ENCODE assay signal across 21 cellular contexts in genomic region chr14:40494483-40494882, GRCh38.
"Had no signal": no experiment of that assay in that cellular context is flagged by ENCODE, and none has a peak within 500 bp of the region (broad histone marks: within the 10 kb centered on the region; RNA-seq: fewer than 3 reads in every experiment).

No MANE protein-coding gene starts in this region.

- ATAC-seq: activated CD4-positive, CD25-positive, alpha-beta regulatory T cell treated with anti-CD3 and anti-CD28 coated beads, Interleukin-2, amount 50 U/mL, for 24 hours; activated CD8-positive, alpha-beta memory T cell treated with anti-CD3 and anti-CD28 coated beads, Interleukin-2, amount 10 ng/mL, durations not matched to agents 7 days and 5 days; activated CD8-positive, alpha-beta T cell treated with anti-CD3 and anti-CD28 coated beads for 36 hours; activated naive CD4-positive, alpha-beta T cell treated with anti-CD3 and anti-CD28 coated beads, Interleukin-2, amount 50 U/mL, for 72 hours; effector memory CD8-positive, alpha-beta T cell; gastrocnemius medialis; left ventricle myocardium superior; natural killer cell; stimulated activated naive CD8-positive, alpha-beta T cell treated with anti-CD3 and anti-CD28 coated beads, Interleukin-15, Interleukin-2, amounts not matched to agents 100 U/mL and 50 U/mL, for 24 hours had no signal

- H3K27me3 Mint-ChIP-seq: activated CD4-positive, alpha-beta T cell treated with anti-CD3 and anti-CD28 coated beads, Interleukin-2, amount 10 ng/mL, durations not matched to agents 24 days and 14 days; activated CD8-positive, alpha-beta memory T cell treated with anti-CD3 and anti-CD28 coated beads, Interleukin-2, amount 10 ng/mL, durations not matched to agents 7 days and 5 days; activated CD8-positive, alpha-beta T cell treated with anti-CD3 and anti-CD28 coated beads for 36 hours; effector memory CD8-positive, alpha-beta T cell had no signal

- H3K4me3 ChIP-seq: adrenal gland, esophagus muscularis mucosa, gastrocnemius medialis, prostate gland, right atrium auricular region, thyroid gland had no signal

- H3K27me3 ChIP-seq: adrenal gland, esophagus muscularis mucosa, gastrocnemius medialis, right atrium auricular region, thyroid gland had no signal

- H3K4me1 Mint-ChIP-seq: activated CD4-positive, alpha-beta T cell treated with anti-CD3 and anti-CD28 coated beads, Interleukin-2, amount 10 ng/mL, durations not matched to agents 24 days and 14 days; activated CD8-positive, alpha-beta memory T cell treated with anti-CD3 and anti-CD28 coated beads, Interleukin-2, amount 10 ng/mL, durations not matched to agents 7 days and 5 days; natural killer cell had no signal

- H3K27ac Mint-ChIP-seq: activated CD4-positive, alpha-beta T cell treated with anti-CD3 and anti-CD28 coated beads, Interleukin-2, amount 10 ng/mL, durations not matched to agents 24 days and 14 days; activated CD8-positive, alpha-beta memory T cell treated with anti-CD3 and anti-CD28 coated beads, Interleukin-2, amount 10 ng/mL, durations not matched to agents 7 days and 5 days; activated CD8-positive, alpha-beta T cell treated with anti-CD3 and anti-CD28 coated beads for 36 hours; activated naive CD4-positive, alpha-beta T cell treated with anti-CD3 and anti-CD28 coated beads, Interleukin-2, amount 50 U/mL, for 72 hours; effector memory CD8-positive, alpha-beta T cell; natural killer cell had no signal

- H3K27ac ChIP-seq: adrenal gland, esophagus muscularis mucosa, gastrocnemius medialis, prostate gland, right atrium auricular region, thyroid gland had no signal

- H3K4me1 ChIP-seq: adrenal gland, esophagus muscularis mucosa, gastrocnemius medialis, prostate gland, right atrium auricular region, thyroid gland had no signal

- H3K9me3 ChIP-seq: esophagus muscularis mucosa, gastrocnemius medialis, prostate gland, right atrium auricular region, thyroid gland had no signal

- H3K9me3 Mint-ChIP-seq: activated CD4-positive, alpha-beta T cell treated with anti-CD3 and anti-CD28 coated beads, Interleukin-2, amount 10 ng/mL, durations not matched to agents 24 days and 14 days; activated CD8-positive, alpha-beta T cell treated with anti-CD3 and anti-CD28 coated beads for 36 hours had no signal

- H3K36me3 ChIP-seq: adrenal gland, esophagus muscularis mucosa, gastrocnemius medialis, prostate gland, right atrium auricular region, thyroid gland had no signal

- H3K36me3 Mint-ChIP-seq: activated CD8-positive, alpha-beta memory T cell treated with anti-CD3 and anti-CD28 coated beads, Interleukin-2, amount 10 ng/mL, durations not matched to agents 7 days and 5 days; activated naive CD4-positive, alpha-beta T cell treated with anti-CD3 and anti-CD28 coated beads, Interleukin-2, amount 50 U/mL, for 72 hours; natural killer cell had no signal

- DNase-seq: activated CD4-positive, alpha-beta T cell treated with anti-CD3 and anti-CD28 coated beads, Interleukin-2, amount 10 ng/mL, durations not matched to agents 24 days and 14 days; activated CD8-positive, alpha-beta memory T cell treated with anti-CD3 and anti-CD28 coated beads, Interleukin-2, amount 10 ng/mL, durations not matched to agents 7 days and 5 days; activated CD8-positive, alpha-beta T cell treated with anti-CD3 and anti-CD28 coated beads for 36 hours; activated gamma-delta T cell; activated T-cell treated with anti-CD3 and anti-CD28 coated beads for 4 hours; adrenal gland; central memory CD4-positive, alpha-beta T cell; effector memory CD8-positive, alpha-beta T cell; gastrocnemius medialis; hippocampal formation; left ventricle myocardium superior; midbrain; natural killer cell; stimulated activated CD4-positive, alpha-beta T cell treated with anti-CD3 and anti-CD28 coated beads, Interleukin-4, amount 100 ng/mL, for 24 hours; stimulated activated naive CD8-positive, alpha-beta T cell treated with anti-CD3 and anti-CD28 coated beads, Interleukin-15, Interleukin-2, amounts not matched to agents 100 U/mL and 50 U/mL, for 24 hours; thyroid gland had no signal

- H3K4me3 Mint-ChIP-seq: activated CD4-positive, alpha-beta T cell treated with anti-CD3 and anti-CD28 coated beads, Interleukin-2, amount 10 ng/mL, durations not matched to agents 24 days and 14 days; activated CD8-positive, alpha-beta memory T cell treated with anti-CD3 and anti-CD28 coated beads, Interleukin-2, amount 10 ng/mL, durations not matched to agents 7 days and 5 days; activated CD8-positive, alpha-beta T cell treated with anti-CD3 and anti-CD28 coated beads for 36 hours; effector memory CD8-positive, alpha-beta T cell; natural killer cell had no signal
